8 cellular contexts compared by ENCODE assay signal in genomic region chr14:71166434-71166833, GRCh38.
DNase-seq lines count a peak whose midpoint lies in the region; ATAC-seq and TF ChIP-seq lines count a peak whose summit lies in the region.

No MANE protein-coding gene starts in this region.

- H3K4me3 ChIP-seq in astrocyte of the cerebellum (ENCODE audit: low read depth, low read length), result no peak overlapping the region

- in situ Hi-C loops in astrocyte of the cerebellum (cut with HindIII; ENCODE audit: low sequenced_read_pairs), result no loop called here

- ATAC-seq in left colon (peak; percentile 46), GM19463 (IDR thresholded peaks at IDR 0.05; ENCODE audit: unreplicated experiment) (no peak), HG02642 (IDR thresholded peaks at IDR 0.05; ENCODE audit: poor library complexity, unreplicated experiment) (no peak), HG03139 (IDR thresholded peaks at IDR 0.05; ENCODE audit: unreplicated experiment) (no peak)

- TF ChIP-seq CTCF in astrocyte of the cerebellum (IDR thresholded peaks at IDR 0.05; ENCODE audit: low read depth, low read length, missing control alignments), result peak; percentile 92

- intact Hi-C loops in left colon (cut with DNase I, micrococcal nuclease), result no loop called here

- DNase-seq in EL, result peak; percentile 43
- DNase-seq in Kasumi-1 (lab: John Stamatoyannopoulos, UW), result peak; percentile 84 to 87
- peak; percentile 69 for DNase-seq in astrocyte of the cerebellum (ENCODE audit: low read depth)
- DNase-seq in left colon, result peak; percentile 22 to 67
- no peak for DNase-seq in NK-92 (lab: John Stamatoyannopoulos, UW; ENCODE audit: unreplicated experiment)
